In genomic region chr7:155132431-155132830, GRCh38 we compare ENCODE assay signal across 33 cellular contexts.
"Had no signal": no experiment of that assay in that cellular context is flagged by ENCODE, and none has a peak within 500 bp of the region (broad histone marks: within the 10 kb centered on the region; RNA-seq: fewer than 3 reads in every experiment).

No MANE protein-coding gene starts in this region.

- DNase-seq: Karpas-422, Kasumi-1, MG63, MV-4-11, NCI-H1048, NCI-H1092, NCI-H1092 treated with DMSO at 0.1 percent for 48 hours, NCI-H1105, NCI-H1105 treated with DMSO at 0.1 percent for 48 hours, NCI-H1417, NCI-H1417 treated with DMSO at 0.1 percent for 48 hours, NCI-H1436, NCI-H1436 treated with DMSO at 0.1 percent for 48 hours, NCI-H146, NCI-H1694, NCI-H1694 treated with DMSO at 0.1 percent for 48 hours, NCI-H187, NCI-H187 treated with DMSO at 0.1 percent for 48 hours, NCI-H1930, NCI-H2029, NCI-H2029 treated with DMSO at 0.1 percent for 48 hours, NCI-H2081, NCI-H2081 treated with DMSO at 0.1 percent for 48 hours, NCI-H2107, NCI-H2171, NCI-H2171 treated with DMSO at 0.1 percent for 48 hours, NCI-H2227 treated with DMSO at 0.1 percent for 48 hours, NCI-H226, NCI-H345, NCI-H446, NCI-H446 treated with DMSO at 0.1 percent for 48 hours, NCI-H510A, NCI-H510A treated with DMSO at 0.1 percent for 48 hours had no signal

- H3K4me3 ChIP-seq: MG63 had no signal

- H3K27me3 ChIP-seq: MG63 had no signal

- H3K9me3 ChIP-seq: MG63 had no signal

- H3K36me3 ChIP-seq: MG63 had no signal
